Comparison of ENCODE assay signal across 17 cellular contexts in the genomic region with DNA sequence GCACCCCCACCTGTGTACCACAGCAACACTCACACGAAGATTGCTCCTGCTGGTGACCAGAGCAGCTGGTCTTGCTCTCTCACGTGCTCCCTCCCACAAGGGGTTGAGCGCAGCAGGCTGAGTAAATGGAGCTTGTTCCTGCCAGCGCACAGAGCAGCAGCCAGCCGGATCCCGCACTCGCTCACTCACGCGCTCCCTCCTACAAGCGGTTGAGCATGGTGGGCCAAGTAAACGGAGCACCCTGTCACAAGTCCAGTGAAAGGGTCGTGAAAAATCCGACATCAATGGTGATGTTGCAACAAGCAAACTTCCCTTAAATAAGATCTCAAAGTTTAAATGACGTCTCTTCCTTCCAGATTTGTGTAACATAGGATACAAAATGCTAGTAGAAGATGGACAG.
DNase-seq lines count a peak whose midpoint lies in the region; ATAC-seq, FAIRE-seq and TF ChIP-seq lines count a peak whose summit lies in the region.
"Had no signal": no experiment of that assay in that cellular context is flagged by ENCODE, and none has a peak within 500 bp of the region (broad histone marks: within the 10 kb centered on the region; RNA-seq: fewer than 3 reads in every experiment).

No MANE protein-coding gene starts in this region.

- H3K18ac ChIP-seq in H9 (ENCODE audit: insufficient read length, low read depth, low read length) = no peak overlapping the region

- H3K14ac ChIP-seq in H9 (ENCODE audit: insufficient read depth, low read length) = peak overlapping the region; percentile 46; the same call in 1 of the 2 replicates

- peak; percentile 32 for ATAC-seq in upper lobe of right lung
- ATAC-seq: HCT116 had no signal

- H3K27ac ChIP-seq in H9 (ENCODE audit: insufficient read length, low read depth, low read length) = no peak overlapping the region
- no peak overlapping the region for H3K27ac ChIP-seq in fibroblast of lung (ENCODE audit: insufficient read depth, low read length)
- no peak overlapping the region for H3K27ac ChIP-seq in upper lobe of right lung

- H3K4me2 ChIP-seq in H9 (ENCODE audit: insufficient read depth, insufficient read length, low read length) (no peak overlapping the region), fibroblast of lung (ENCODE audit: extremely low read depth, insufficient read depth, low read length) (peak overlapping the region; percentile 33)

- H3K36me3 ChIP-seq in fibroblast of lung (ENCODE audit: control insufficient read depth, insufficient read depth, low read length) = no peaks in the 10 kb centered on the region
- no peaks in the 10 kb centered on the region for H3K36me3 ChIP-seq in upper lobe of right lung

- intact Hi-C loops in upper lobe of right lung (cut with DNase I) = no loop called here

- no peak overlapping the region for H2AK5ac ChIP-seq in H9 (ENCODE audit: insufficient read length, low read length)

- H2BK5ac ChIP-seq in H9 (ENCODE audit: insufficient read length, low read length) = no peak overlapping the region

- H2BK15ac ChIP-seq in H9 (ENCODE audit: low read depth, low read length) = no peak overlapping the region

- H2BK20ac ChIP-seq in H9 (ENCODE audit: low read depth, low read length, poor library complexity, severe bottlenecking) = no peak overlapping the region

- H4K91ac ChIP-seq in H9 (ENCODE audit: insufficient read length, low read depth, low read length) = no peak overlapping the region

- H3K36me3 Mint-ChIP-seq in H9 (ENCODE audit: insufficient read depth in 1 of 3, low read depth in 3 of 3) = peaks cover 0 to 3% (median 2%) of the 10 kb centered on the region in 3 experiments; a peak in 3 of 7 replicates
- no peaks in the 10 kb centered on the region for H3K36me3 Mint-ChIP-seq in chondrocyte (ENCODE audit: low read depth)

- H3K4me1 ChIP-seq in H9 (ENCODE audit: insufficient read depth, low read length) = no peaks in the 10 kb centered on the region; the same call in 1 of the 2 replicates
- no peaks in the 10 kb centered on the region for H3K4me1 ChIP-seq in fibroblast of lung (ENCODE audit: control insufficient read depth, extremely low read depth, insufficient read depth, low read length)
- no peaks in the 10 kb centered on the region for H3K4me1 ChIP-seq in upper lobe of right lung

- H3K4ac ChIP-seq in H9 (ENCODE audit: low read depth, low read length) = no peak overlapping the region

- WGBS in H9 (ENCODE audit: extremely low coverage, insufficient read length, low lambda C conversion rate) = no CpG with 5 or more reads among the region's 14 CpGs

- no peak overlapping the region for H3T11ph ChIP-seq in H9 (ENCODE audit: low read length)

- no peak overlapping the region for H3K56ac ChIP-seq in H9 (ENCODE audit: insufficient read length, low read depth, low read length)

- H3K4me3 ChIP-seq in fibroblast of lung (replicated peaks in 1 of 4; ENCODE audit: control extremely low read depth in 1 of 4, insufficient read depth in 1 of 4, low read depth in 3 of 4, low read length in 4 of 4) = no peak overlapping the region
- no peak overlapping the region for H3K4me3 ChIP-seq in upper lobe of right lung

- H3K27ac Mint-ChIP-seq in H9 (no peak overlapping the region), chondrocyte (ENCODE audit: unreplicated experiment) (no peak overlapping the region)
- H3K27ac Mint-ChIP-seq: CD4-positive, alpha-beta memory T cell had no signal

- H3K27me3 ChIP-seq in H9 (ENCODE audit: insufficient read depth, low read length) (no peaks in the 10 kb centered on the region), fibroblast of lung (ENCODE audit: control insufficient read depth, insufficient read depth, low read length) (no peaks in the 10 kb centered on the region), upper lobe of right lung (no peaks in the 10 kb centered on the region)

- TF ChIP-seq CTCF in H9 (conservative IDR thresholded peaks at IDR 0.05) (no peak), chondrocyte (IDR thresholded peaks at IDR 0.05) (no peak), fibroblast of lung (conservative IDR thresholded peaks at IDR 0.05 in 1 of 2, IDR thresholded peaks at IDR 0.05 in 1 of 2; ENCODE audit: low read depth in 1 of 2, low read length in 2 of 2) (no peak), upper lobe of right lung (IDR thresholded peaks at IDR 0.05) (no peak)

- H3K9ac ChIP-seq in H9 (ENCODE audit: extremely low read depth, insufficient read length, low read length) (no peak overlapping the region), fibroblast of lung (ENCODE audit: insufficient read depth, low read length) (no peak overlapping the region)

- no peaks in the 10 kb centered on the region for H3K9me3 ChIP-seq in H9 (ENCODE audit: control insufficient read depth, low read depth, low read length)
- no peaks in the 10 kb centered on the region for H3K9me3 ChIP-seq in fibroblast of lung (ENCODE audit: control insufficient read depth, insufficient read depth, low read depth, low read length)
- H3K9me3 ChIP-seq in upper lobe of right lung = no peaks in the 10 kb centered on the region

- no peaks in the 10 kb centered on the region for H4K20me1 ChIP-seq in H9 (ENCODE audit: control insufficient read depth, insufficient read depth, insufficient read length)
- H4K20me1 ChIP-seq in fibroblast of lung (ENCODE audit: control insufficient read depth, extremely low read depth, insufficient read depth, low read length) = no peaks in the 10 kb centered on the region

- no peak overlapping the region for H4K8ac ChIP-seq in H9 (replicated peaks; ENCODE audit: insufficient read length, low read depth, low read length)

- H3K23me2 ChIP-seq in H9 (ENCODE audit: insufficient read length, low read depth, low read length, poor library complexity, severe bottlenecking) = peaks cover 3% of the 10 kb centered on the region

- peaks cover 0 to 2% of the 10 kb centered on the region in 2 experiments; a peak in 1 of 5 replicates for H3K9me3 Mint-ChIP-seq in H9
- H3K9me3 Mint-ChIP-seq in chondrocyte (ENCODE audit: low read depth) = no peaks in the 10 kb centered on the region

- no peaks in the 10 kb centered on the region for H3K27me3 Mint-ChIP-seq in H9 (ENCODE audit: low read depth)
- no peaks in the 10 kb centered on the region for H3K27me3 Mint-ChIP-seq in chondrocyte (ENCODE audit: low read depth)
- H3K27me3 Mint-ChIP-seq: CD4-positive, alpha-beta memory T cell had no signal

- H3K23ac ChIP-seq in H9 (ENCODE audit: insufficient read length, low read depth, low read length) = no peak overlapping the region

- H2BK120ac ChIP-seq in H9 (ENCODE audit: low read depth, low read length, poor library complexity, severe bottlenecking) = no peak overlapping the region

- DNase-seq in H9 = no peak
- DNase-seq in chondrocyte (ENCODE audit: low spot score) = peak; percentile 51
- DNase-seq in fibroblast of lung (ENCODE audit: low read depth in 2 of 2) = peak in 1 of 2 donors; percentile 57
- DNase-seq in upper lobe of right lung = no peak
- DNase-seq in urothelium cell line (ENCODE audit: low spot score) = no peak
- no peak for DNase-seq in NCI-H748 treated with DMSO at 0.1 percent for 48 hours (lab: John Stamatoyannopoulos, UW)
- DNase-seq: C1 segment of cervical spinal cord; Calu3; CD4-positive, alpha-beta memory T cell; COR-L47; DMS53; DMS79 treated with DMSO at 0.1 percent for 48 hours; GF-D8; GOT3; H7 had no signal

- no peak overlapping the region for H2BK12ac ChIP-seq in H9 (ENCODE audit: insufficient read length, low read depth, low read length)

- H3K79me2 ChIP-seq in H9 (ENCODE audit: insufficient read depth, low read length) (no peaks in the 10 kb centered on the region), fibroblast of lung (ENCODE audit: control insufficient read depth, insufficient read depth, low read length) (no peaks in the 10 kb centered on the region)

- no peak overlapping the region for H3K4me3 Mint-ChIP-seq in H9
- H3K4me3 Mint-ChIP-seq in chondrocyte (ENCODE audit: unreplicated experiment) = no peak overlapping the region
- H3K4me3 Mint-ChIP-seq: CD4-positive, alpha-beta memory T cell had no signal

- H3K79me1 ChIP-seq in H9 (ENCODE audit: insufficient read depth, low read depth, low read length, poor library complexity, severe bottlenecking) = no peaks in the 10 kb centered on the region

- no peak overlapping the region for H4K5ac ChIP-seq in H9 (ENCODE audit: insufficient read length, low read depth, low read length)

- no peak for FAIRE-seq in urothelium cell line (lab: Jason Lieb, UNC)
- FAIRE-seq: GM12892 had no signal

- no peak overlapping the region for H2AFZ ChIP-seq in H9 (ENCODE audit: low read length)
- no peak overlapping the region for H2AFZ ChIP-seq in fibroblast of lung (ENCODE audit: low read length)

- H3K4me1 Mint-ChIP-seq in H9 (peaks cover 13 to 25% of the 10 kb centered on the region in 2 experiments), chondrocyte (ENCODE audit: low read depth) (peaks cover under 1% of the 10 kb centered on the region)
